Comparison of ENCODE assay signal across 1 cellular context in the genomic region with DNA sequence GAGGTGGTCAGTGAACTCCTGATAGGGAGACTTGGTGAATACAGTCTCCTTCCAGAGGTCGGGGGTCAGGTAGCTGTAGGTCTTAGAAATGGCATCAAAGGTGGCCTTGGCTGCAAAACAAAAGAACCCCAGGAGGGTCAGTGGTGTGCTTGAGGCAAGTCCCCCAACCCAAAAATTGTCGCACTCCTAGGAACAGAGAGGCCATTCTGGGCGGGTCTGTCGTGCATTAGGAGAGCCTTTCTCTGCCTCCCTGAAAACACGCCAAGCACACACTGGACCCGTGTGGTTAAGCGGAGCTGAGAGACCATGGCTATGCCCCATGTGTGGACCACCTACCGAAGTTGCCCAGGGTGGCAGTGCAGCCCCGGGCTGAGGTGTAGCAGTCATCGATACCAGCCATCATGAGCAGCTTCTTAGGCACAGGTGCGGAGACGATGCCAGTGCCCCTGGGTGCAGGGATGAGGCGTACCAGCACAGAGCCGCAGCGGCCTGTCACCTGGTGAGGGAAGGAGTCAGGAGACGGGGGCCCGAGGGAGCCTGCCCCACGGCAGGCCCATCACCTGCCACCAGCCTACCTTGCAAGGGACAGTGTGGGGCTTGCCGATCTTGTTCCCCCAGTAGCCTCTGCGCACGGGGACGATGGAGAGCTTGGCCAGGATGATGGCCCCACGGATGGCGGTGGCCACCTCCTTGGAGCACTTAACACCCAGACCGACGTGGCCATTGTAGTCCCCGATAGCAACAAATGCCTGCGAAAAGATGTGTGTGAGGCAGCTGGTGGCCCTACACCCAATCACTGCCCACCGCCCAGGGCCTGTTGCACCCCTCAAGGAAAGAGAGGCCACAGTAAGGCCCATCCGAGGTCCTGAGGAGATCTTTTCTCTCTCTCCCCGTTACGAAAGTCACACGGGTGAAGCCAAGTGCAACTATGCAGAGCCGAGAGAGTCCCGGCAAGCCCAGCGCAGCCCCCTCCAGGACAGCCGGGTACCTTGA.
TF ChIP-seq lines count a peak whose summit lies in the region.

No MANE protein-coding gene starts in this region.

TF ChIP-seq in GM12878, 131 proteins besides CTCF, POLR2A, EP300 and RAD21:
- TF ChIP-seq POLR2AphosphoS5 (IDR thresholded peaks at IDR 0.05; ENCODE audit: low read length) (0 out of 2 replicates have a peak, but pooled peaks have one; percentile 13), POLR2AphosphoS2 (IDR thresholded peaks at IDR 0.05; ENCODE audit: low read depth, low read length) (peak; percentile 5; the same call in 1 of the 2 replicates)
TF ChIP-seq in GM12878: peak in this region for 2; not testable (repeated sequence) for 129.
